In genomic region chr4:130563185-130563890, GRCh38 we compare ENCODE assay signal across 9 cellular contexts.
A peak's percentile ranks its signal among the peaks of the same experiment; 100 is the strongest.
DNase-seq lines count a peak whose midpoint lies in the region; ATAC-seq, FAIRE-seq and TF ChIP-seq lines count a peak whose summit lies in the region.
"Had no signal": no experiment of that assay in that cellular context is flagged by ENCODE, and none has a peak within 500 bp of the region (broad histone marks: within the 10 kb centered on the region; RNA-seq: fewer than 3 reads in every experiment).

No MANE protein-coding gene starts in this region.

- no peak for FAIRE-seq in astrocyte (lab: Jason Lieb, UNC)
- FAIRE-seq: GM18507 had no signal

- peak overlapping the region; percentile 86 for H3K4me2 ChIP-seq in astrocyte (ENCODE audit: low read length)

- no peaks in the 10 kb centered on the region for H4K20me1 ChIP-seq in astrocyte (ENCODE audit: insufficient read depth, low read length)

- no peaks in the 10 kb centered on the region for H3K4me1 ChIP-seq in astrocyte (ENCODE audit: insufficient read depth, low read length)
- H3K4me1 ChIP-seq in iPS-20b (ENCODE audit: insufficient read depth, low read length) = peaks cover 4% of the 10 kb centered on the region; the same call in 1 of the 2 replicates

- H3K4me3 ChIP-seq in astrocyte (ENCODE audit: insufficient read depth, low read depth, low read length) = peak overlapping the region; percentile 47
- 0 out of 2 replicates have a peak overlapping the region, but pooled peaks have one; percentile 18 for H3K4me3 ChIP-seq in iPS-20b (ENCODE audit: low read length)

- no peak overlapping the region for H3K27ac Mint-ChIP-seq in astrocyte (ENCODE audit: unreplicated experiment)
- no peak overlapping the region for H3K27ac Mint-ChIP-seq in activated naive CD8-positive, alpha-beta T cell treated with anti-CD3 and anti-CD28 coated beads for 36 hours

- peak overlapping the region; percentile 79 for H2AFZ ChIP-seq in astrocyte (ENCODE audit: low read depth, low read length)

- H3K9ac ChIP-seq in astrocyte (ENCODE audit: low read length) (peak overlapping the region; percentile 23), iPS-20b (ENCODE audit: low read depth, low read length) (no peak overlapping the region)

- peaks cover 9% of the 10 kb centered on the region for H3K4me1 Mint-ChIP-seq in astrocyte (ENCODE audit: low read depth, unreplicated experiment)
- H3K4me1 Mint-ChIP-seq in activated naive CD8-positive, alpha-beta T cell treated with anti-CD3 and anti-CD28 coated beads for 36 hours = no peaks in the 10 kb centered on the region

- H3K9me3 ChIP-seq in astrocyte (ENCODE audit: insufficient read depth, low read depth, low read length) (no peaks in the 10 kb centered on the region), iPS-20b (ENCODE audit: insufficient read depth, low read depth, low read length) (peaks cover under 1% of the 10 kb centered on the region; the same call in 1 of the 2 replicates)

- ATAC-seq in GM19023 (IDR thresholded peaks at IDR 0.05; ENCODE audit: unreplicated experiment) (no peak), HG02571 (IDR thresholded peaks at IDR 0.05; ENCODE audit: unreplicated experiment) (no peak)

- H3K27ac ChIP-seq in astrocyte (ENCODE audit: low read depth, low read length) (no peak overlapping the region), iPS-20b (ENCODE audit: low read length) (no peak overlapping the region), substantia nigra (ENCODE audit: low read depth, low read length, poor library complexity, severe bottlenecking) (no peak overlapping the region)

- H3K4me3 Mint-ChIP-seq in astrocyte (ENCODE audit: unreplicated experiment) = no peak overlapping the region
- H3K4me3 Mint-ChIP-seq in activated naive CD8-positive, alpha-beta T cell treated with anti-CD3 and anti-CD28 coated beads for 36 hours = no peak overlapping the region

- H3K27me3 ChIP-seq in astrocyte (ENCODE audit: insufficient read depth, low read length) (no peaks in the 10 kb centered on the region), iPS-20b (ENCODE audit: insufficient read depth, low read length) (no peaks in the 10 kb centered on the region)

- DNase-seq in Ammon's horn (ENCODE audit: low spot score) = peak; percentile 55
- peak; percentile 34 for DNase-seq in NCI-H1092 (lab: John Stamatoyannopoulos, UW)
- peak; percentile 49 for DNase-seq in astrocyte (ENCODE audit: low read depth)
- DNase-seq in substantia nigra (lab: John Stamatoyannopoulos, UW) = peak in 36 of 49 donors; percentile 0 to 56 (median 16)
- DNase-seq in activated naive CD8-positive, alpha-beta T cell treated with anti-CD3 and anti-CD28 coated beads for 36 hours = no peak

- no peaks in the 10 kb centered on the region for H3K79me2 ChIP-seq in astrocyte (ENCODE audit: insufficient read depth, low read length)

- no peaks in the 10 kb centered on the region for H3K36me3 ChIP-seq in astrocyte (ENCODE audit: insufficient read depth, low read length)
- no peaks in the 10 kb centered on the region for H3K36me3 ChIP-seq in iPS-20b (ENCODE audit: insufficient read depth, low read depth, low read length)

- H3K27me3 Mint-ChIP-seq in astrocyte (ENCODE audit: low read depth, unreplicated experiment) = no peaks in the 10 kb centered on the region
- H3K27me3 Mint-ChIP-seq in activated naive CD8-positive, alpha-beta T cell treated with anti-CD3 and anti-CD28 coated beads for 36 hours = no peaks in the 10 kb centered on the region

- H3K9me3 Mint-ChIP-seq in astrocyte (ENCODE audit: unreplicated experiment) = no peaks in the 10 kb centered on the region
- peaks cover 3% of the 10 kb centered on the region for H3K9me3 Mint-ChIP-seq in activated naive CD8-positive, alpha-beta T cell treated with anti-CD3 and anti-CD28 coated beads for 36 hours

- H3K36me3 Mint-ChIP-seq in astrocyte (ENCODE audit: low read depth, unreplicated experiment) = no peaks in the 10 kb centered on the region
- H3K36me3 Mint-ChIP-seq in activated naive CD8-positive, alpha-beta T cell treated with anti-CD3 and anti-CD28 coated beads for 36 hours = no peaks in the 10 kb centered on the region

- TF ChIP-seq CTCF in astrocyte (IDR thresholded peaks at IDR 0.05; ENCODE audit: insufficient read depth, low read depth, low read length) = peak; percentile 48
